In the genomic region with DNA sequence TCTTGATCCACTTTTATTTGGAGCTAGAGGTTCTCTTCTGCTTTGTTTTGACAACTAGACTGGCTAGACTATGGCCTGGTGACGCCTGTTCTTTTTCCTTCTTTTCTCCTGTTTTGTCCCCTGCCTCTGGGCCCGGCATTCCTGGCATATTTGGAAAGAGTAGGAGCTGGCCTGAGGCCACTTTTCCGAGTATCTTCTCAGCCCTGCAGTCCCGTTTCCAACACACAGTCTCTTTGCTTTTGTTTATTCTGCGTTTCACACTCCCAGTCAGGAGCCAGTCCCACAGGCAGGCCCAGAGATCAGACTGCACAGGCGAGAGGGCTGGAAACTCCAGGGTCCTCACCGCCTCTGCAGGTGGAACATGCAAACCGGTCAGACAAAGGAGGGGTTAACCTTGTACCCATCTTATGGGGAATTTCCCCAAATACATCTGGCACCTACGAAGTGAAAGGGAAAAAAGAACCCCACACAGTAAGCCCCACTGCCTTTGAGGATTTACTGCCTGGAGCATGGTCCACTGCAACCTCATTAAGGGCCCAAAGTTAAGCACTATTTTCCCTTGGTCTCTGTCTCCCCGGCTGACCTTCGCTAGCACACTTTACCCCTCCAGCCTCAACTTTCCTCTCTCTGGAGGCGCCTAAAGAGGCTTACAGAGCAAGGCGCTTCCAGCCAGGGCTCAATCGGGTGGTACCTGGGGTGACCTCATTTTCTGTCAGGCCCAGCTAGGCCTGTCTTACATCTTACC, we compare ENCODE assay signal across 8 cellular contexts.
DNase-seq lines count a peak whose midpoint lies in the region; ATAC-seq and TF ChIP-seq lines count a peak whose summit lies in the region.

No MANE protein-coding gene starts in this region.

- no peak for TF ChIP-seq POLR2A in stomach (IDR thresholded peaks at IDR 0.05)

- no peaks in the 10 kb centered on the region for H3K9me3 ChIP-seq in stomach

- H3K27ac Mint-ChIP-seq in IgD-negative memory B cell: peak overlapping the region in 1 of 3 donors; percentile 75

- peaks cover 31 to 41% (median 40%) of the 10 kb centered on the region in 3 donors for H3K4me1 Mint-ChIP-seq in IgD-negative memory B cell

- H3K4me3 ChIP-seq in BJ (ENCODE audit: low read depth, low read length) (no peak overlapping the region), brain microvascular endothelial cell (ENCODE audit: low read depth, low read length) (no peak overlapping the region), stomach (no peak overlapping the region)

- intact Hi-C loops in left colon (cut with DNase I, micrococcal nuclease): loop anchor here in 1 of 2 donors (10.0 kb wide), 1 partner anchor 483 kb away; no protein-coding TSS in a partner anchor
- intact Hi-C loops in stomach (cut with DNase I; ENCODE audit: low total_unique reads): no loop called here

- no peak for TF ChIP-seq CTCF in BJ (IDR thresholded peaks at IDR 0.05; ENCODE audit: insufficient read depth, low read depth, low read length)
- TF ChIP-seq CTCF in brain microvascular endothelial cell (IDR thresholded peaks at IDR 0.05; ENCODE audit: low read depth, low read length, missing control alignments): no peak
- TF ChIP-seq CTCF in stomach (IDR thresholded peaks at IDR 0.05): no peak

- H3K9me3 Mint-ChIP-seq in IgD-negative memory B cell: no peaks in the 10 kb centered on the region

- POLR2A ChIA-PET in BJ (lab: Charles Lee): interaction anchor here (0.6 kb wide), 2 partner anchors 263 to 281 kb away, joined by 3 to 5 read pairs; no protein-coding TSS in a partner anchor

- no peaks in the 10 kb centered on the region for H3K27me3 ChIP-seq in BJ (ENCODE audit: control insufficient read depth, insufficient read depth, low read length)
- H3K27me3 ChIP-seq in brain microvascular endothelial cell (replicated peaks): no peaks in the 10 kb centered on the region
- no peaks in the 10 kb centered on the region for H3K27me3 ChIP-seq in stomach

- H3K27me3 Mint-ChIP-seq in IgD-negative memory B cell: no peaks in the 10 kb centered on the region

- H3K36me3 ChIP-seq in BJ (ENCODE audit: control insufficient read depth, insufficient read depth, low read length): no peaks in the 10 kb centered on the region
- no peaks in the 10 kb centered on the region for H3K36me3 ChIP-seq in brain microvascular endothelial cell (replicated peaks)
- H3K36me3 ChIP-seq in stomach: no peaks in the 10 kb centered on the region

- peak overlapping the region; percentile 8 to 88 (median 71) for H3K4me3 Mint-ChIP-seq in IgD-negative memory B cell

- 24 to 45% (median 33%) methylated on average over 14 of the region's 14 CpGs for WGBS in stomach, 5 donors

- peaks cover 2% of the 10 kb centered on the region for H3K36me3 Mint-ChIP-seq in IgD-negative memory B cell

- CTCF ChIA-PET in BJ (lab: Yijun Ruan, JAX): interaction anchor here (1.0 to 1.2 kb wide), 2 partner anchors 106 to 390 kb away, joined by 3 to 5 read pairs; no protein-coding TSS in a partner anchor

- DNase-seq in BJ (ENCODE audit: low read depth) (peak; percentile 79), brain microvascular endothelial cell (peak; percentile 95), left colon (peak; percentile 47), stomach (peak; percentile 79), DMS114 treated with DMSO at 0.1 percent for 48 hours (lab: John Stamatoyannopoulos, UW; ENCODE audit: unreplicated experiment) (no peak)

- H3K4me1 ChIP-seq in stomach: peaks cover 28 to 58% (median 45%) of the 10 kb centered on the region in 4 donors

- TF ChIP-seq EP300 in stomach (IDR thresholded peaks at IDR 0.05): peak; percentile 49

- H3K27ac ChIP-seq in brain microvascular endothelial cell (peak overlapping the region; percentile 97), stomach (peak overlapping the region; percentile 55 to 95 (median 92))

- peak; percentile 62 for ATAC-seq in GM19351 (IDR thresholded peaks at IDR 0.05; ENCODE audit: unreplicated experiment)
- peak; percentile 74 for ATAC-seq in left colon
- no peak for ATAC-seq in GM19035 (IDR thresholded peaks at IDR 0.05; ENCODE audit: unreplicated experiment)

- in situ Hi-C loops in brain microvascular endothelial cell (cut with HindIII; ENCODE audit: low pct_ligation_motif_present, low sequenced_read_pairs): no loop called here
